ENCODE assay signal across 9 cellular contexts in genomic region chr3:25497096-25497495, GRCh38.
"Had no signal": no experiment of that assay in that cellular context is flagged by ENCODE, and none has a peak within 500 bp of the region (broad histone marks: within the 10 kb centered on the region; RNA-seq: fewer than 3 reads in every experiment).

No MANE protein-coding gene starts in this region.

- ATAC-seq: GM23338, K562 had no signal

- H3K27ac ChIP-seq: HL-60 had no signal

- DNase-seq: H9, HCEC 1CT, IMR-90, KG1 had no signal

- FAIRE-seq: H1, H54, K562 had no signal

- H3K4me3 ChIP-seq: GM23338, K562 had no signal

- H3K4me2 ChIP-seq: GM23338 had no signal

- H2AFZ ChIP-seq: GM23338 had no signal

- H3K27ac Mint-ChIP-seq: GM23338 had no signal

- H3K4me3 Mint-ChIP-seq: GM23338, H9 had no signal
